ENCODE assay signal across 8 cellular contexts in genomic region chr1:94801919-94802546, GRCh38. TPM values are rescaled to one million over a fixed set of nuclear protein-coding genes. Genes with fewer than 3 reads are reported as not detected.
DNase-seq lines count a peak whose midpoint lies in the region; ATAC-seq and TF ChIP-seq lines count a peak whose summit lies in the region.

No MANE protein-coding gene starts in this region.

- TF ChIP-seq CTCF in GM12873 (IDR thresholded peaks at IDR 0.05; ENCODE audit: insufficient read depth, low read depth, low read length, missing control alignments), result peak; percentile 36

- peak; percentile 68 for ATAC-seq in HG02938 (IDR thresholded peaks at IDR 0.05; ENCODE audit: unreplicated experiment)
- peak; percentile 53 for ATAC-seq in activated T-helper 17 cell treated with anti-CD3 and anti-CD28 coated beads, Interleukin-2, amount 50 U/mL, for 72 hours (replicated peaks)
- ATAC-seq in left cardiac atrium, result peak; percentile 76 to 78

- H3K27me3 Mint-ChIP-seq in activated T-helper 17 cell treated with anti-CD3 and anti-CD28 coated beads, Interleukin-2, amount 50 U/mL, for 72 hours, result no peaks in the 10 kb centered on the region

- H3K4me3 Mint-ChIP-seq in activated T-helper 17 cell treated with anti-CD3 and anti-CD28 coated beads, Interleukin-2, amount 50 U/mL, for 72 hours, result peak overlapping the region; percentile 58

- H3K4me1 ChIP-seq in ACC112 (ENCODE audit: control insufficient read depth, insufficient read depth, low read length, unreplicated experiment), result peaks cover 28% of the 10 kb centered on the region

- DNase-seq in NCI-H2227 (lab: John Stamatoyannopoulos, UW; ENCODE audit: unreplicated experiment), result peak; percentile 34
- no peak for DNase-seq in left cardiac atrium
- DNase-seq in putamen (ENCODE audit: low spot score), result peak; percentile 72
- no peak for DNase-seq in activated T-cell treated with anti-CD3 and anti-CD28 coated beads for 4 hours

- H3K36me3 ChIP-seq in ACC112 (ENCODE audit: insufficient read depth, low read length), result no peaks in the 10 kb centered on the region

- no peaks in the 10 kb centered on the region for H3K79me2 ChIP-seq in ACC112 (ENCODE audit: control insufficient read depth, insufficient read depth, low read length, unreplicated experiment)

- H3K4me3 ChIP-seq in ACC112 (ENCODE audit: low read depth, low read length), result peak overlapping the region; percentile 72

- intact Hi-C loops in left cardiac atrium (cut with DNase I), result loop anchor here in 1 of 2 donors (10.0 kb wide), 1 partner anchor 277 kb away; no protein-coding TSS in a partner anchor

- H3K27ac Mint-ChIP-seq in activated T-helper 17 cell treated with anti-CD3 and anti-CD28 coated beads, Interleukin-2, amount 50 U/mL, for 72 hours, result peak overlapping the region; percentile 45

- peak overlapping the region; percentile 83 for H3K27ac ChIP-seq in ACC112 (ENCODE audit: low read depth, low read length)

- H2AFZ ChIP-seq in ACC112 (ENCODE audit: low read length, unreplicated experiment), result peak overlapping the region; percentile 70

- H3K4me1 Mint-ChIP-seq in activated T-helper 17 cell treated with anti-CD3 and anti-CD28 coated beads, Interleukin-2, amount 50 U/mL, for 72 hours, result peaks cover 6% of the 10 kb centered on the region

- H3K27me3 ChIP-seq in ACC112 (ENCODE audit: insufficient read depth, low read length), result no peaks in the 10 kb centered on the region

- H3K36me3 Mint-ChIP-seq in activated T-helper 17 cell treated with anti-CD3 and anti-CD28 coated beads, Interleukin-2, amount 50 U/mL, for 72 hours (ENCODE audit: low read depth), result no peaks in the 10 kb centered on the region

- H3K9me3 Mint-ChIP-seq in activated T-helper 17 cell treated with anti-CD3 and anti-CD28 coated beads, Interleukin-2, amount 50 U/mL, for 72 hours, result no peaks in the 10 kb centered on the region

RNA-seq across cellular contexts. Expression of gene SLC44A3, which starts 18.1 kb away (rescaled TPM):
- under 1 TPM in 1 of 2 donors, not detected in 1; 0.56 TPM for total RNA-seq in activated T-helper 17 cell treated with anti-CD3 and anti-CD28 coated beads, Interleukin-2, amount 50 U/mL, for 72 hours
- total RNA-seq in left cardiac atrium, result 1 to 10 TPM; 3.7 to 5.4 TPM

Comparison
In these comparisons a context has a peak if more than half of its experiments do, and no peak if none do; other contexts are left out.
1. DNase-seq: peak in NCI-H2227 (single experiment) and putamen (single experiment); none in left cardiac atrium (single experiment) and activated T-cell treated with anti-CD3 and anti-CD28 coated beads for 4 hours (single experiment).
2. Peak in every context shown above with its lines, with median percentiles within 50 percentile points of each other: ATAC-seq.